10 cellular contexts compared by ENCODE assay signal in the genomic region with DNA sequence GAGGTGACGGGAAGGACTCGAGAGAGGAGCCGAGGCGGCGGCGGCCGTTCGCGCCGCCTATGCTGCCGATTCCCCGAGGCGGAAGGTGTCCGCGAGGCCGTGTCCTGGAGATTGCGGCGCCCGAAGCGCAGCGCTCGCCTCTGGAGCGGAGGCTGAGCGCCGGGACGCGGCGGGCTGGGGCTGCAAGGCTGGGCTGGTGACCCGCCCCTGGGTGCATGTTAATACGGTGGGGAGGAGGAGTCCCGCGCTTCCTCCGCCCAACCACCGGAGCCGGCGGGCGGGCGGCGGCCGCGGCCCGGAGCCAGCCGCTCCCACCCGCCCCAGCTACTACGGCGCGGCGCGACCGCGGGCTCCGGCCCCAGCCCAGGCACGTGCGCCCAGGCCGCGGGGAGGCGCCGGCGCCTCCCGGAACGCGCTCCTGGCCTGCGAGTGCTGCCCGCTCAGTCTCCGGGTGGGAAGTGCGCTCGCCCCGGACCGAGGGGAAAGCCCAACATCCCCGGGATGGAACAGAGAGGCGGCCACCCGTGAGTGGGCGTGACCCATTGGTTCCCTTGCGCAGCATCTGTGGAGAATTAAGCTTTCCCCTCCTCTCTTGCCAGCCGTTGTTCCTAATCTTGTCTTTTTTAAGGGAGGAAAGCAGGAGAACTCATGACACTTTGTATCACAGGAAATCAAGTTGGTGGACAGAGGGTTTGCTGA. TPM values are rescaled to one million over a fixed set of nuclear protein-coding genes. Genes with fewer than 3 reads are reported as not detected.
A peak's percentile ranks its signal among the peaks of the same experiment; 100 is the strongest.
DNase-seq lines count a peak whose midpoint lies in the region; ATAC-seq, FAIRE-seq and TF ChIP-seq lines count a peak whose summit lies in the region.
"Had no signal": no experiment of that assay in that cellular context is flagged by ENCODE, and none has a peak within 500 bp of the region (broad histone marks: within the 10 kb centered on the region; RNA-seq: fewer than 3 reads in every experiment).

A gene (minus strand): TSS at position 195 of the 699 bp plus-strand sequence.

- no peak within 1 kb of the TSS for H2AFZ ChIP-seq in GM12878 (ENCODE audit: control insufficient read depth, low read depth, low read length)

- H4K20me1 ChIP-seq in GM12878 (ENCODE audit: control insufficient read depth, insufficient read depth) = no peaks in the 10 kb centered on the region
- H4K20me1 ChIP-seq: BLaER1 had no signal

- peak in 1 of 3 experiments; percentile 23; a peak in 1 of 6 replicates for TF ChIP-seq CTCF in GM12878 (IDR thresholded peaks at IDR 0.05 in 2 of 3, conservative IDR thresholded peaks at IDR 0.05 in 1 of 3; ENCODE audit: control insufficient read depth in 2 of 3, extremely low read depth in 1 of 3, insufficient read depth in 1 of 3, low read depth in 3 of 3, low read length in 3 of 3)
- TF ChIP-seq CTCF in kidney (IDR thresholded peaks at IDR 0.05; ENCODE audit: borderline replicate concordance, extremely low read depth, insufficient read depth) = no peak

- POLR2A ChIA-PET in GM12878 (lab: Charles Lee) = interaction anchor here (0.6 to 1.4 kb wide), 5 partner anchors 9 to 1176 kb away, joined by 3 to 4 read pairs (median 3); no protein-coding TSS in a partner anchor

- no peak within 1 kb of the TSS for H3K4me2 ChIP-seq in GM12878 (ENCODE audit: control insufficient read depth, insufficient read depth)
- H3K4me2 ChIP-seq: BLaER1 had no signal

- intact Hi-C loops in GM12878 (cut with micrococcal nuclease; ENCODE audit: unreplicated experiment) (loop anchor here (1.0 to 10.0 kb wide), 4 partner anchors 182 to 602 kb away; no protein-coding TSS in a partner anchor), kidney (cut with DNase I) (no loop called here)

- H3K9me3 ChIP-seq in GM12878 (replicated peaks; ENCODE audit: control insufficient read depth, insufficient read depth, low read length) = no peaks in the 10 kb centered on the region; the same call in 2 of the 3 replicates
- no peaks in the 10 kb centered on the region for H3K9me3 ChIP-seq in kidney (ENCODE audit: control insufficient read depth in 1 of 2, low read length in 2 of 2)

- DNase-seq in activated CD4-positive, alpha-beta T cell treated with anti-CD3 and anti-CD28 coated beads for 48 hours = peak; percentile 7
- no peak for DNase-seq in activated CD4-positive, alpha-beta T cell treated with anti-CD3 and anti-CD28 coated beads, Interleukin-2, amount 50 U/mL, for 48 hours
- DNase-seq in GM12878 (ENCODE audit: low read depth, low spot score) = no peak
- peak; percentile 84 for DNase-seq in kidney
- DNase-seq in HTR-8/SVneo (ENCODE audit: insufficient read length, low spot score) = no peak

- BruUV-seq in GM12878 (replicated peaks; lab: Mats Ljungman, UMichigan) = no TSS peak

- CTCF ChIA-PET in GM12878 (lab: Yijun Ruan, JAX) = interaction anchor here (1.2 to 2.6 kb wide), 4 partner anchors 268 to 604 kb away, joined by 3 to 14 read pairs (median 4); no protein-coding TSS in a partner anchor

- H3K4me1 ChIP-seq in GM12878 (ENCODE audit: control insufficient read depth, insufficient read depth, low read length) (no peaks in the 10 kb centered on the region), kidney (ENCODE audit: control insufficient read depth in 1 of 2, insufficient read depth in 1 of 2, low read depth in 1 of 2, low read length in 2 of 2) (no peaks in the 10 kb centered on the region)
- H3K4me1 ChIP-seq: BLaER1 had no signal

- FAIRE-seq in GM12878 (lab: Jason Lieb, UNC) = no peak
- no peak for FAIRE-seq in kidney (lab: Jason Lieb, UNC)
- FAIRE-seq in HTR-8/SVneo (lab: Jason Lieb, UNC) = no peak
- FAIRE-seq: TTC549 had no signal

- ATAC-seq in HG03342 (IDR thresholded peaks at IDR 0.05; ENCODE audit: unreplicated experiment) (peak; percentile 68), GM12878 (peak; percentile 85), HG02870 (IDR thresholded peaks at IDR 0.05; ENCODE audit: unreplicated experiment) (no peak)

- in situ Hi-C loops in GM12878 (cut with MboI) = no loop called here

- no peaks in the 10 kb centered on the region; a peak in 1 of 4 replicates for H3K27me3 ChIP-seq in GM12878 (replicated peaks in 1 of 2; ENCODE audit: control insufficient read depth in 2 of 2, insufficient read depth in 2 of 2, low read length in 1 of 2)
- H3K27me3 ChIP-seq: BLaER1 had no signal

- TF ChIP-seq EP300 in GM12878 (IDR thresholded peaks at IDR 0.05; ENCODE audit: borderline replicate concordance in 1 of 2, control insufficient read depth in 1 of 2, low read depth in 2 of 2, low read length in 2 of 2) = no peak

- no peak for TF ChIP-seq RAD21 in GM12878 (IDR thresholded peaks at IDR 0.05; ENCODE audit: insufficient read depth, low read depth, low read length)

- H3K36me3 ChIP-seq in GM12878 (ENCODE audit: control insufficient read depth in 2 of 2, insufficient read depth in 2 of 2, low read length in 1 of 2) (no peaks in the 10 kb centered on the region), kidney (ENCODE audit: control insufficient read depth in 1 of 2, insufficient read depth in 2 of 2, low read length in 2 of 2) (no peaks in the 10 kb centered on the region)
- H3K36me3 ChIP-seq: BLaER1 had no signal

- 0 out of 2 replicates have a peak, but pooled peaks have one; percentile 23 for TF ChIP-seq POLR2A in GM12878 (IDR thresholded peaks at IDR 0.05; ENCODE audit: low read depth, low read length)

- RAD21 ChIA-PET in GM12878 (lab: Charles Lee; ENCODE audit: unreplicated experiment) = interaction anchor here (1.0 to 1.9 kb wide), 8 partner anchors 19 to 603 kb away, joined by 3 to 9 read pairs (median 3); no protein-coding TSS in a partner anchor

- SMC1A ChIA-PET in GM12878 (lab: Charles Lee; ENCODE audit: uncharacterized antibody, unreplicated experiment) = interaction anchor here (0.7 to 1.8 kb wide), 8 partner anchors 7 to 600 kb away, joined by 3 to 8 read pairs (median 4); no protein-coding TSS in a partner anchor

- no peak within 1 kb of the TSS for H3K27ac ChIP-seq in GM12878 (ENCODE audit: control insufficient read depth, insufficient read depth)
- no peak within 1 kb of the TSS for H3K27ac ChIP-seq in kidney (ENCODE audit: low read depth in 2 of 2, low read length in 2 of 2)
- H3K27ac ChIP-seq in temporal lobe (ENCODE audit: low read depth, low read length) = peak within 1 kb of the TSS; percentile 27
- H3K27ac ChIP-seq: BLaER1 had no signal

- H3K79me2 ChIP-seq in GM12878 (ENCODE audit: control insufficient read depth, insufficient read depth, low read length) = no peaks in the 10 kb centered on the region

- H3K4me3 ChIP-seq in GM12878 (no peak within 1 kb of the TSS), kidney (ENCODE audit: low read length in 2 of 2) (no peak within 1 kb of the TSS)
- H3K4me3 ChIP-seq: BLaER1 had no signal

- no peak within 1 kb of the TSS for H3K9ac ChIP-seq in GM12878 (ENCODE audit: control insufficient read depth, insufficient read depth, low read length)
- H3K9ac ChIP-seq in kidney (ENCODE audit: low read length in 2 of 2) = no peak within 1 kb of the TSS
- H3K9ac ChIP-seq: BLaER1 had no signal

- 47% methylated on average over 33 of the region's 75 CpGs for WGBS in GM12878 (ENCODE audit: insufficient coverage, insufficient replicate concordance, low lambda C conversion rate, missing lambda C conversion rate)

TF ChIP-seq in GM12878, 131 proteins besides CTCF, POLR2A, EP300 and RAD21 (continues in another document):
- TF ChIP-seq SRF (IDR thresholded peaks at IDR 0.05; ENCODE audit: low read depth in 2 of 2, low read length in 2 of 2) (no peak), MTA3 (IDR thresholded peaks at IDR 0.05; ENCODE audit: borderline replicate concordance, low read length) (no peak), EGR1 (IDR thresholded peaks at IDR 0.05; ENCODE audit: borderline replicate concordance in 1 of 2, low read depth in 2 of 2, low read length in 2 of 2) (no peak), ZNF622 (IDR thresholded peaks at IDR 0.05) (no peak)
- TF ChIP-seq, protein P1, sequence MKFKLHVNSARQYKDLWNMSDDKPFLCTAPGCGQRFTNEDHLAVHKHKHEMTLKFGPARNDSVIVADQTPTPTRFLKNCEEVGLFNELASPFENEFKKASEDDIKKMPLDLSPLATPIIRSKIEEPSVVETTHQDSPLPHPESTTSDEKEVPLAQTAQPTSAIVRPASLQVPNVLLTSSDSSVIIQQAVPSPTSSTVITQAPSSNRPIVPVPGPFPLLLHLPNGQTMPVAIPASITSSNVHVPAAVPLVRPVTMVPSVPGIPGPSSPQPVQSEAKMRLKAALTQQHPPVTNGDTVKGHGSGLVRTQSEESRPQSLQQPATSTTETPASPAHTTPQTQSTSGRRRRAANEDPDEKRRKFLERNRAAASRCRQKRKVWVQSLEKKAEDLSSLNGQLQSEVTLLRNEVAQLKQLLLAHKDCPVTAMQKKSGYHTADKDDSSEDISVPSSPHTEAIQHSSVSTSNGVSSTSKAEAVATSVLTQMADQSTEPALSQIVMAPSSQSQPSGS (IDR thresholded peaks at IDR 0.05; ENCODE audit: low read length) = no peak

RNA-seq across cellular contexts. Expression of the gene that starts here (rescaled TPM):
- total RNA-seq in GM12878 (2013; cell fraction: nucleolus; rRNA removed) = 774 and 822 TPM in 2 replicates
- total RNA-seq in GM12878 (2014; rRNA removed) = 2.0 and 2.6 TPM in 2 replicates
- total RNA-seq in GM12878 (2014; rRNA removed; fragmentation: Illumina TruSeq; extraction: Trizol) = 3.5 and 4.0 TPM in 2 replicates
- total RNA-seq in GM12878 (2021) = 4.1 and 4.8 TPM in 2 replicates
- 0.13 TPM for polyA plus RNA-seq in GM12878 (2011; ENCODE audit: low read depth)
- 27.6 and 38.4 TPM in 2 replicates for polyA plus RNA-seq in GM12878 (2011; rRNA removed)
- polyA plus RNA-seq in GM12878 (2011; cell fraction: cytosol; rRNA removed) = 16.9 and 20.1 TPM in 2 replicates
- polyA plus RNA-seq in GM12878 (2011; cell fraction: nucleus; rRNA removed) = 107 and 133 TPM in 2 replicates
- polyA plus RNA-seq in GM12878 (2012) = 0.74 and 1.1 TPM in 2 replicates
- 1.1 and 1.9 TPM in 2 replicates for polyA plus RNA-seq in GM12878 (2014; fragmentation: Illumina TruSeq; extraction: Trizol)
- polyA plus RNA-seq in GM12878 (2014; fragmentation: Nextera tagmentation; extraction: Ambion mirVana) = under 1 TPM; 0.23 to 0.60 TPM
- 1.4 TPM in 2 replicates for polyA plus RNA-seq in GM12878 (2014; rRNA removed)
- polyA plus RNA-seq in GM12878 (2016; fragmentation: Nextera tagmentation; extraction: Ambion mirVana) = 1 to 10 TPM; 1.9 to 3.3 TPM
- 234 and 289 TPM in 2 replicates for polyA minus RNA-seq in GM12878 (2011; rRNA and poly(A)+ RNA removed)
- polyA minus RNA-seq in GM12878 (2011; cell fraction: cytosol; rRNA and poly(A)+ RNA removed) = 15.5 and 16.6 TPM in 2 replicates
- 461 and 778 TPM in 2 replicates for polyA minus RNA-seq in GM12878 (2011; cell fraction: nucleus; rRNA and poly(A)+ RNA removed)
- 32.8 TPM for total RNA-seq in kidney
- polyA plus RNA-seq in kidney (ENCODE audit: insufficient read depth, low read depth, low replicate concordance) = 1.2 TPM
- total RNA-seq in temporal lobe = 77.2 TPM

Comparison
In these comparisons a context has a peak if more than half of its experiments do, and no peak if none do; other contexts are left out.
1. DNase-seq: peak in activated CD4-positive, alpha-beta T cell treated with anti-CD3 and anti-CD28 coated beads for 48 hours (single experiment) and kidney (single experiment); none in activated CD4-positive, alpha-beta T cell treated with anti-CD3 and anti-CD28 coated beads, Interleukin-2, amount 50 U/mL, for 48 hours (0 of 2), GM12878 (single experiment) and HTR-8/SVneo (single experiment).